Comparison of ENCODE assay signal across 8 cellular contexts in the genomic region with DNA sequence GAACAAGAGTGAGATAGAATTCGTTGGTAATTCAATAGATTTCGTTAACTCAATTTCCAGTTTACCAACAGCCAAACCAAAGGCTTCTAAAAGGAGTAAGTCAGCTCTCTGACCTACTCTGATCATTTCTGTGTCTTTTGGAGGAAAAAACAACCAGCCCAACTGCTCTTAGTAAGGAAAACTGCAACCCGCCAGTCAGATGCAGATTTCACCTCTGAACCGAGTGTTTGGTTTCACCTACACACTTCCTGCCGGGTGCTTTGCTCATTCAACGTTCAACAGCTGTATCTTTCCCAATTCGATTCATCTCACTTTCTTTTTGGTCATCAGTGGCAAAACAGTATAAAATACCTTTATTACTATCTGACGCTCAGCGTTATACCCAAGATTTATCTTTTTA. TPM values are rescaled to one million over a fixed set of nuclear protein-coding genes. Genes with fewer than 3 reads are reported as not detected.
DNase-seq lines count a peak whose midpoint lies in the region; ATAC-seq lines count a peak whose summit lies in the region.
"Had no signal": no experiment of that assay in that cellular context is flagged by ENCODE, and none has a peak within 500 bp of the region (broad histone marks: within the 10 kb centered on the region; RNA-seq: fewer than 3 reads in every experiment).

No MANE protein-coding gene starts in this region.

- H3K4me3 Mint-ChIP-seq in activated T-helper 2 cell treated with anti-CD3 and anti-CD28 coated beads, Interferon-gamma antibody, Interleukin-2, Interleukin-4, amounts not matched to agents 10 μg/mL and 5 μg/mL and 100 μg/mL, durations not matched to agents 14 hours and 24 hours and 36 hours (ENCODE audit: low read depth) = peak overlapping the region; percentile 66

- DNase-seq in activated T-helper 2 cell treated with anti-CD3 and anti-CD28 coated beads, Interferon-gamma antibody, Interleukin-2, Interleukin-4, amounts not matched to agents 10 μg/mL and 5 μg/mL and 100 μg/mL, durations not matched to agents 14 hours and 24 hours and 36 hours (ENCODE audit: low spot score) = peak; percentile 41
- peak; percentile 70 for DNase-seq in stimulated activated CD4-positive, alpha-beta T cell treated with anti-CD3 and anti-CD28 coated beads, Interleukin-1b, Interleukin-23, amount 100 ng/mL, for 48 hours
- DNase-seq in midbrain (lab: John Stamatoyannopoulos, UW) (no peak), islet precursor cell (no peak), COR-L47 (lab: John Stamatoyannopoulos, UW) (no peak)

- intact Hi-C loops in activated T-helper 2 cell treated with anti-CD3 and anti-CD28 coated beads, Interferon-gamma antibody, Interleukin-2, Interleukin-4, amounts not matched to agents 10 μg/mL and 5 μg/mL and 100 μg/mL, durations not matched to agents 14 hours and 24 hours and 36 hours (cut with micrococcal nuclease) = loop anchor here (1.0 kb wide), 3 partner anchors 14 to 88 kb away; no protein-coding TSS in a partner anchor

- ATAC-seq in GM19043 (IDR thresholded peaks at IDR 0.05; ENCODE audit: low read depth, unreplicated experiment) = peak; percentile 35
- ATAC-seq in HG03159 (IDR thresholded peaks at IDR 0.05; ENCODE audit: unreplicated experiment) = peak; percentile 42

- no peaks in the 10 kb centered on the region for H3K27me3 Mint-ChIP-seq in activated T-helper 2 cell treated with anti-CD3 and anti-CD28 coated beads, Interferon-gamma antibody, Interleukin-2, Interleukin-4, amounts not matched to agents 10 μg/mL and 5 μg/mL and 100 μg/mL, durations not matched to agents 14 hours and 24 hours and 36 hours (ENCODE audit: low read depth)

- peaks cover 53% of the 10 kb centered on the region for H3K4me1 Mint-ChIP-seq in activated T-helper 2 cell treated with anti-CD3 and anti-CD28 coated beads, Interferon-gamma antibody, Interleukin-2, Interleukin-4, amounts not matched to agents 10 μg/mL and 5 μg/mL and 100 μg/mL, durations not matched to agents 14 hours and 24 hours and 36 hours (ENCODE audit: low read depth)

- H3K27ac Mint-ChIP-seq in activated T-helper 2 cell treated with anti-CD3 and anti-CD28 coated beads, Interferon-gamma antibody, Interleukin-2, Interleukin-4, amounts not matched to agents 10 μg/mL and 5 μg/mL and 100 μg/mL, durations not matched to agents 14 hours and 24 hours and 36 hours = peak overlapping the region; percentile 98

- H3K9me3 Mint-ChIP-seq in activated T-helper 2 cell treated with anti-CD3 and anti-CD28 coated beads, Interferon-gamma antibody, Interleukin-2, Interleukin-4, amounts not matched to agents 10 μg/mL and 5 μg/mL and 100 μg/mL, durations not matched to agents 14 hours and 24 hours and 36 hours = no peaks in the 10 kb centered on the region

- H3K36me3 Mint-ChIP-seq in activated T-helper 2 cell treated with anti-CD3 and anti-CD28 coated beads, Interferon-gamma antibody, Interleukin-2, Interleukin-4, amounts not matched to agents 10 μg/mL and 5 μg/mL and 100 μg/mL, durations not matched to agents 14 hours and 24 hours and 36 hours (ENCODE audit: low read depth) = no peaks in the 10 kb centered on the region

RNA-seq across cellular contexts. Expression of a gene that starts 24.5 kb away (rescaled TPM):
- 7,759 and 7,983 TPM in 2 replicates for total RNA-seq in activated T-helper 2 cell treated with anti-CD3 and anti-CD28 coated beads, Interferon-gamma antibody, Interleukin-2, Interleukin-4, amounts not matched to agents 10 μg/mL and 5 μg/mL and 100 μg/mL, durations not matched to agents 14 hours and 24 hours and 36 hours

RNA-seq across cellular contexts. Expression of a gene that starts 45.0 kb away (rescaled TPM):
- not detected in 2 replicates for total RNA-seq in activated T-helper 2 cell treated with anti-CD3 and anti-CD28 coated beads, Interferon-gamma antibody, Interleukin-2, Interleukin-4, amounts not matched to agents 10 μg/mL and 5 μg/mL and 100 μg/mL, durations not matched to agents 14 hours and 24 hours and 36 hours
- total RNA-seq: lung microvascular endothelial cell had no signal

Comparison
In these comparisons a context has a peak if more than half of its experiments do, and no peak if none do; other contexts are left out.
1. DNase-seq: peak in activated T-helper 2 cell treated with anti-CD3 and anti-CD28 coated beads, Interferon-gamma antibody, Interleukin-2, Interleukin-4, amounts not matched to agents 10 μg/mL and 5 μg/mL and 100 μg/mL, durations not matched to agents 14 hours and 24 hours and 36 hours (single experiment) and stimulated activated CD4-positive, alpha-beta T cell treated with anti-CD3 and anti-CD28 coated beads, Interleukin-1b, Interleukin-23, amount 100 ng/mL, for 48 hours (single experiment); none in midbrain (single experiment), islet precursor cell (single experiment) and COR-L47 (single experiment).